13 cellular contexts compared by ENCODE assay signal in genomic region chr1:222006715-222007114, GRCh38.
DNase-seq lines count a peak whose midpoint lies in the region; ATAC-seq, FAIRE-seq and TF ChIP-seq lines count a peak whose summit lies in the region.
"Had no signal": no experiment of that assay in that cellular context is flagged by ENCODE, and none has a peak within 500 bp of the region (broad histone marks: within the 10 kb centered on the region; RNA-seq: fewer than 3 reads in every experiment).

No MANE protein-coding gene starts in this region.

- H3K9me3 ChIP-seq in SK-N-SH, result no peaks in the 10 kb centered on the region
- no peaks in the 10 kb centered on the region for H3K9me3 ChIP-seq in Caco-2
- H3K9me3 ChIP-seq: A549, BE2C had no signal

- no TSS peak for BruUV-seq in Caco-2 (replicated peaks; lab: Mats Ljungman, UMichigan)

- H3K4me3 ChIP-seq in SK-N-SH (ENCODE audit: low read depth in 2 of 2, low read length in 1 of 2), result no peak overlapping the region
- H3K4me3 ChIP-seq in Caco-2 (ENCODE audit: low read depth, low read length), result no peak overlapping the region
- H3K4me3 ChIP-seq: A549, GM23338 had no signal

- H3K4me3 Mint-ChIP-seq in Caco-2 (ENCODE audit: unreplicated experiment), result no peak overlapping the region
- no peak overlapping the region for H3K4me3 Mint-ChIP-seq in activated CD8-positive, alpha-beta T cell treated with anti-CD3 and anti-CD28 coated beads for 36 hours
- H3K4me3 Mint-ChIP-seq: CD4-positive, alpha-beta memory T cell; GM23338 had no signal

- H3K4me1 ChIP-seq in SK-N-SH (ENCODE audit: control insufficient read depth in 1 of 2, insufficient read depth in 2 of 2, low read depth in 1 of 2, low read length in 1 of 2), result no peaks in the 10 kb centered on the region; a peak in 1 of 4 replicates
- H3K4me1 ChIP-seq in Caco-2, result no peaks in the 10 kb centered on the region
- H3K4me1 ChIP-seq: A549, BE2C had no signal

- no peaks in the 10 kb centered on the region for H3K9me3 Mint-ChIP-seq in Caco-2 (ENCODE audit: unreplicated experiment)
- H3K9me3 Mint-ChIP-seq in activated CD8-positive, alpha-beta T cell treated with anti-CD3 and anti-CD28 coated beads for 36 hours, result no peaks in the 10 kb centered on the region
- H3K9me3 Mint-ChIP-seq: CD4-positive, alpha-beta memory T cell had no signal

- no peaks in the 10 kb centered on the region for H3K4me1 Mint-ChIP-seq in Caco-2 (ENCODE audit: low read depth, unreplicated experiment)
- no peaks in the 10 kb centered on the region for H3K4me1 Mint-ChIP-seq in activated CD8-positive, alpha-beta T cell treated with anti-CD3 and anti-CD28 coated beads for 36 hours (ENCODE audit: low read depth)

- ATAC-seq in left lobe of liver, result peak; percentile 55
- no peak for ATAC-seq in activated CD8-positive, alpha-beta T cell treated with anti-CD3 and anti-CD28 coated beads for 36 hours
- ATAC-seq: A549, GM23338 had no signal

- TF ChIP-seq POLR2A in GM12892 (IDR thresholded peaks at IDR 0.05; ENCODE audit: low read depth, low read length), result no peak

- no peaks in the 10 kb centered on the region for H3K27me3 Mint-ChIP-seq in Caco-2 (ENCODE audit: insufficient read depth, unreplicated experiment)
- H3K27me3 Mint-ChIP-seq in activated CD8-positive, alpha-beta T cell treated with anti-CD3 and anti-CD28 coated beads for 36 hours, result peaks cover 6% of the 10 kb centered on the region

- POLR2A ChIA-PET in SK-N-SH (lab: Yijun Ruan, JAX), result no interaction called here
- POLR2A ChIA-PET in Caco-2 (lab: Charles Lee), result no interaction called here
- POLR2A ChIA-PET in activated CD8-positive, alpha-beta T cell treated with anti-CD3 and anti-CD28 coated beads for 36 hours (lab: Charles Lee), result no interaction called here

- H3F3A ChIP-seq in SK-N-SH (replicated peaks; ENCODE audit: insufficient read depth), result no peaks in the 10 kb centered on the region

- TF ChIP-seq CTCF in SK-N-SH (IDR thresholded peaks at IDR 0.05) (no peak), Caco-2 (IDR thresholded peaks at IDR 0.05; ENCODE audit: insufficient read depth in 1 of 2, low read depth in 1 of 2, low read length in 1 of 2, severe bottlenecking in 1 of 2, unreplicated experiment in 1 of 2) (no peak)
- TF ChIP-seq CTCF in activated CD8-positive, alpha-beta T cell treated with anti-CD3 and anti-CD28 coated beads for 36 hours (IDR thresholded peaks at IDR 0.05), result no peak

- H3K9me2 ChIP-seq in SK-N-SH, result no peaks in the 10 kb centered on the region

- no peak overlapping the region for H3K9ac ChIP-seq in SK-N-SH

- no peak overlapping the region for H2AFZ ChIP-seq in SK-N-SH (ENCODE audit: low read depth)
- H2AFZ ChIP-seq: GM23338 had no signal

- H3K27ac Mint-ChIP-seq in Caco-2 (ENCODE audit: unreplicated experiment), result no peak overlapping the region
- no peak overlapping the region for H3K27ac Mint-ChIP-seq in activated CD8-positive, alpha-beta T cell treated with anti-CD3 and anti-CD28 coated beads for 36 hours
- H3K27ac Mint-ChIP-seq: GM23338 had no signal

- TF ChIP-seq EP300 in SK-N-SH (IDR thresholded peaks at IDR 0.05; ENCODE audit: borderline replicate concordance in 1 of 2, low read depth in 1 of 2, low read length in 1 of 2), result 0 out of 4 replicates have a peak, but pooled peaks of 1 of the 2 experiments have one; percentile 37

- CTCF ChIA-PET in SK-N-SH (lab: Yijun Ruan, JAX) (interaction anchor here (2.4 kb wide), 1 partner anchor 10 kb away, joined by 8 read pairs; no protein-coding TSS in a partner anchor), Caco-2 (lab: Charles Lee) (no interaction called here)
- CTCF ChIA-PET in activated CD8-positive, alpha-beta T cell treated with anti-CD3 and anti-CD28 coated beads for 36 hours (lab: Charles Lee), result interaction anchor here (2.3 kb wide), 1 partner anchor 448 kb away, joined by 6 read pairs; no protein-coding TSS in a partner anchor

- no peak overlapping the region for H3K4me2 ChIP-seq in SK-N-SH
- H3K4me2 ChIP-seq: A549, GM23338 had no signal

- H3K27me3 ChIP-seq in SK-N-SH (ENCODE audit: insufficient read depth) (no peaks in the 10 kb centered on the region), Caco-2 (replicated peaks; ENCODE audit: control insufficient read depth, insufficient read depth, low read length) (no peaks in the 10 kb centered on the region)
- H3K27me3 ChIP-seq: BE2C had no signal

- H3K79me2 ChIP-seq in SK-N-SH (ENCODE audit: insufficient read depth), result no peaks in the 10 kb centered on the region

- FAIRE-seq in GM12892 (lab: Jason Lieb, UNC), result peak; percentile 57
- FAIRE-seq: A549, GM18507 had no signal

- intact Hi-C loops in Caco-2 (cut with micrococcal nuclease; ENCODE audit: unreplicated experiment), result no loop called here
- intact Hi-C loops in activated CD8-positive, alpha-beta T cell treated with anti-CD3 and anti-CD28 coated beads for 36 hours (cut with micrococcal nuclease), result loop anchor here (5.0 kb wide), 1 partner anchor 264 kb away; the partner anchor contains the start of gene DUSP10

- no peaks in the 10 kb centered on the region for H4K20me1 ChIP-seq in SK-N-SH (ENCODE audit: insufficient read depth)

- H3K36me3 ChIP-seq in SK-N-SH (replicated peaks in 1 of 2; ENCODE audit: control insufficient read depth in 1 of 2, insufficient read depth in 2 of 2, low read length in 1 of 2) (no peaks in the 10 kb centered on the region), Caco-2 (ENCODE audit: control insufficient read depth, insufficient read depth, low read length) (no peaks in the 10 kb centered on the region)
- H3K36me3 ChIP-seq: BE2C had no signal

- DNase-seq in GM12892 (ENCODE audit: insufficient read length) (no peak), SK-N-SH (peak; percentile 36), left lobe of liver (ENCODE audit: low spot score) (no peak), Caco-2 (no peak), NCI-H1694 (lab: John Stamatoyannopoulos, UW) (no peak)
- DNase-seq in activated CD8-positive, alpha-beta T cell treated with anti-CD3 and anti-CD28 coated beads for 36 hours, result no peak
- DNase-seq: BE2C; CD4-positive, alpha-beta memory T cell; DMS53; H7 had no signal

- TF ChIP-seq RAD21 in SK-N-SH (IDR thresholded peaks at IDR 0.05; ENCODE audit: low read length), result no peak

- H3K36me3 Mint-ChIP-seq in Caco-2 (ENCODE audit: insufficient read depth, unreplicated experiment), result no peaks in the 10 kb centered on the region
- H3K36me3 Mint-ChIP-seq in activated CD8-positive, alpha-beta T cell treated with anti-CD3 and anti-CD28 coated beads for 36 hours (ENCODE audit: low read depth), result no peaks in the 10 kb centered on the region
- H3K36me3 Mint-ChIP-seq: CD4-positive, alpha-beta memory T cell had no signal

- peak overlapping the region in 1 of 2 experiments; percentile 43; a peak in 1 of 4 replicates for H3K27ac ChIP-seq in SK-N-SH (ENCODE audit: low read depth in 2 of 2, low read length in 1 of 2)
- H3K27ac ChIP-seq: A549 had no signal

TF ChIP-seq in SK-N-SH, 30 proteins besides CTCF, POLR2A, EP300 and RAD21 (continues in another document):
- TF ChIP-seq JUND (IDR thresholded peaks at IDR 0.05), result no peak
- TF ChIP-seq SMC3 (IDR thresholded peaks at IDR 0.05; ENCODE audit: low read depth, low read length), result no peak
- peak; percentile 70 for TF ChIP-seq TCF12 (IDR thresholded peaks at IDR 0.05)
- no peak for TF ChIP-seq IRF3 (IDR thresholded peaks at IDR 0.05; ENCODE audit: low read depth, low read length)
- TF ChIP-seq YY1 (IDR thresholded peaks at IDR 0.05; ENCODE audit: low read depth), result no peak
- TF ChIP-seq USF1 (IDR thresholded peaks at IDR 0.05; ENCODE audit: borderline replicate concordance, low read depth), result no peak
- no peak for TF ChIP-seq EZH2phosphoT487 (IDR thresholded peaks at IDR 0.05; ENCODE audit: borderline replicate concordance, low read depth)
- no peak for TF ChIP-seq RXRA (IDR thresholded peaks at IDR 0.05; ENCODE audit: borderline replicate concordance, low read depth)
- TF ChIP-seq RCOR1 (IDR thresholded peaks at IDR 0.05; ENCODE audit: low read length), result 0 out of 2 replicates have a peak, but pooled peaks have one; percentile 29
- TF ChIP-seq SIN3A (IDR thresholded peaks at IDR 0.05; ENCODE audit: borderline replicate concordance, low read depth, low read length), result no peak
- no peak for TF ChIP-seq USF2 (IDR thresholded peaks at IDR 0.05; ENCODE audit: borderline replicate concordance, low read depth, low read length)
- TF ChIP-seq FOXJ3 (CRISPR knock-in tag; IDR thresholded peaks at IDR 0.05), result no peak
- TF ChIP-seq ELF1 (IDR thresholded peaks at IDR 0.05), result no peak
- no peak for TF ChIP-seq MEF2A (IDR thresholded peaks at IDR 0.05; ENCODE audit: borderline replicate concordance, low read depth)
- no peak for TF ChIP-seq NRF1 (IDR thresholded peaks at IDR 0.05; ENCODE audit: low read depth, low read length)
